34 cellular contexts compared by ENCODE assay signal in genomic region chr10:117223413-117224035, GRCh38. TPM values are rescaled to one million over a fixed set of nuclear protein-coding genes. Genes with fewer than 3 reads are reported as not detected.
"Had no signal": no experiment of that assay in that cellular context is flagged by ENCODE, and none has a peak within 500 bp of the region (broad histone marks: within the 10 kb centered on the region; RNA-seq: fewer than 3 reads in every experiment).

No MANE protein-coding gene starts in this region.

- H3K4me3 ChIP-seq: cardiac muscle cell had no signal

- H3K9me3 Mint-ChIP-seq: activated CD4-positive, alpha-beta T cell treated with anti-CD3 and anti-CD28 coated beads, Interleukin-2, amount 10 ng/mL, durations not matched to agents 24 days and 14 days; activated CD8-positive, alpha-beta T cell treated with anti-CD3 and anti-CD28 coated beads for 36 hours; activated naive CD8-positive, alpha-beta T cell treated with anti-CD3 and anti-CD28 coated beads for 36 hours; activated T-cell treated with anti-CD3 and anti-CD28 coated beads, Interleukin-2, amount 50 U/mL, for 72 hours; activated T-helper 17 cell treated with anti-CD3 and anti-CD28 coated beads, Interleukin-2, amount 50 U/mL, for 72 hours; central memory CD8-positive, alpha-beta T cell had no signal

- H3K4me3 Mint-ChIP-seq: activated CD4-positive, alpha-beta T cell treated with anti-CD3 and anti-CD28 coated beads, Interleukin-2, amount 10 ng/mL, durations not matched to agents 24 days and 14 days; activated CD8-positive, alpha-beta T cell treated with anti-CD3 and anti-CD28 coated beads for 36 hours; activated naive CD8-positive, alpha-beta T cell treated with anti-CD3 and anti-CD28 coated beads for 36 hours; activated T-cell treated with anti-CD3 and anti-CD28 coated beads, Interleukin-2, amount 50 U/mL, for 72 hours; activated T-helper 17 cell treated with anti-CD3 and anti-CD28 coated beads, Interleukin-2, amount 50 U/mL, for 72 hours; central memory CD8-positive, alpha-beta T cell had no signal

- H3K27ac ChIP-seq: cardiac muscle cell, WERI-Rb-1 had no signal

- DNase-seq: activated CD4-positive, alpha-beta T cell treated with anti-CD3 and anti-CD28 coated beads for 1 hour; activated CD4-positive, alpha-beta T cell treated with anti-CD3 and anti-CD28 coated beads, Interleukin-2, amount 10 ng/mL, durations not matched to agents 24 days and 14 days; activated CD4-positive, alpha-beta T cell treated with anti-CD3 and anti-CD28 coated beads, Interleukin-2, amount 50 U/mL, for 4 hours; activated CD4-positive, CD25-positive, alpha-beta regulatory T cell; activated CD8-positive, alpha-beta T cell treated with anti-CD3 and anti-CD28 coated beads for 36 hours; activated gamma-delta T cell treated with Interleukin-2 at 50 U/mL for 16 hours; activated naive CD4-positive, alpha-beta T cell treated with anti-CD3 and anti-CD28 coated beads, Interleukin-2, amount 50 U/mL, for 16 hours; activated naive CD8-positive, alpha-beta T cell treated with anti-CD3 and anti-CD28 coated beads for 36 hours; activated T-cell treated with anti-CD3 and anti-CD28 coated beads, Interleukin-2, amount 50 U/mL, for 1 hour; activated T-cell treated with anti-CD3 and anti-CD28 coated beads, Interleukin-2, amount 50 U/mL, for 72 hours; amniotic stem cell; Karpas-422; KBM-7; NCI-H1105; NCI-H1417 treated with DMSO at 0.1 percent for 48 hours; NCI-H187 treated with DMSO at 0.1 percent for 48 hours; NCI-H2081; NCI-H2227 treated with DMSO at 0.1 percent for 48 hours; NCI-H446; NCI-H510A treated with DMSO at 0.1 percent for 48 hours; NCI-H774; OCI-M1; Right ventricle myocardium superior; SW 1271; T-helper 1 cell; T-helper 2 cell; T-helper 9 cell; WERI-Rb-1 had no signal

- H3K4me1 Mint-ChIP-seq: activated CD4-positive, alpha-beta T cell treated with anti-CD3 and anti-CD28 coated beads, Interleukin-2, amount 10 ng/mL, durations not matched to agents 24 days and 14 days; activated naive CD8-positive, alpha-beta T cell treated with anti-CD3 and anti-CD28 coated beads for 36 hours; activated T-helper 17 cell treated with anti-CD3 and anti-CD28 coated beads, Interleukin-2, amount 50 U/mL, for 72 hours; central memory CD8-positive, alpha-beta T cell had no signal

- ATAC-seq: activated CD8-positive, alpha-beta T cell treated with anti-CD3 and anti-CD28 coated beads for 36 hours; activated T-cell treated with anti-CD3 and anti-CD28 coated beads, Interleukin-2, amount 50 U/mL, for 72 hours; activated T-helper 17 cell treated with anti-CD3 and anti-CD28 coated beads, Interleukin-2, amount 50 U/mL, for 72 hours had no signal

- H3K36me3 Mint-ChIP-seq: activated naive CD8-positive, alpha-beta T cell treated with anti-CD3 and anti-CD28 coated beads for 36 hours had no signal

- H3K27ac Mint-ChIP-seq: activated CD4-positive, alpha-beta T cell treated with anti-CD3 and anti-CD28 coated beads, Interleukin-2, amount 10 ng/mL, durations not matched to agents 24 days and 14 days; activated CD8-positive, alpha-beta T cell treated with anti-CD3 and anti-CD28 coated beads for 36 hours; activated naive CD8-positive, alpha-beta T cell treated with anti-CD3 and anti-CD28 coated beads for 36 hours; activated T-cell treated with anti-CD3 and anti-CD28 coated beads, Interleukin-2, amount 50 U/mL, for 72 hours; activated T-helper 17 cell treated with anti-CD3 and anti-CD28 coated beads, Interleukin-2, amount 50 U/mL, for 72 hours had no signal

- H3K36me3 ChIP-seq: cardiac muscle cell, WERI-Rb-1 had no signal

RNA-seq across cellular contexts. Expression of gene SLC18A2, which starts 17.4 kb away (rescaled TPM):
- total RNA-seq: activated CD4-positive, alpha-beta T cell treated with anti-CD3 and anti-CD28 coated beads, Interleukin-2, amount 10 ng/mL, durations not matched to agents 24 days and 14 days; activated naive CD8-positive, alpha-beta T cell treated with anti-CD3 and anti-CD28 coated beads for 36 hours; MCF 10A had no signal

RNA-seq across cellular contexts. Expression of gene KCNK18, which starts 26.2 kb away (rescaled TPM):
- total RNA-seq: activated CD4-positive, alpha-beta T cell treated with anti-CD3 and anti-CD28 coated beads, Interleukin-2, amount 10 ng/mL, durations not matched to agents 24 days and 14 days; activated CD8-positive, alpha-beta memory T cell treated with anti-CD3 and anti-CD28 coated beads for 36 hours; activated CD8-positive, alpha-beta T cell treated with anti-CD3 and anti-CD28 coated beads for 36 hours; activated naive CD8-positive, alpha-beta T cell treated with anti-CD3 and anti-CD28 coated beads for 36 hours; activated T-cell treated with anti-CD3 and anti-CD28 coated beads, Interleukin-2, amount 50 U/mL, for 72 hours; activated T-helper 17 cell treated with anti-CD3 and anti-CD28 coated beads, Interleukin-2, amount 50 U/mL, for 72 hours; aorta; cardiac muscle cell; MCF 10A; Right ventricle myocardium superior had no signal
- polyA plus RNA-seq: aorta, cardiac muscle cell had no signal
